Comparison of ENCODE assay signal across 15 cellular contexts in genomic region chr7:153382591-153383225, GRCh38.
"Had no signal": no experiment of that assay in that cellular context is flagged by ENCODE, and none has a peak within 500 bp of the region (broad histone marks: within the 10 kb centered on the region; RNA-seq: fewer than 3 reads in every experiment).

No MANE protein-coding gene starts in this region.

- FAIRE-seq: frontal cortex, urothelium cell line had no signal

- ATAC-seq: activated CD8-positive, alpha-beta memory T cell treated with anti-CD3 and anti-CD28 coated beads, Interleukin-2, amount 10 ng/mL, durations not matched to agents 7 days and 5 days; mucosa of descending colon; natural killer cell had no signal

- H3K4me3 ChIP-seq: heart right ventricle, mucosa of descending colon, prostate gland had no signal

- H3K27ac ChIP-seq: heart right ventricle, prostate gland had no signal

- DNase-seq: activated CD4-positive, alpha-beta T cell treated with anti-CD3 and anti-CD28 coated beads, Interleukin-2, amount 50 U/mL, for 48 hours; activated CD4-positive, CD25-positive, alpha-beta regulatory T cell treated with anti-CD3 and anti-CD28 coated beads, Interleukin-2, amount 50 U/mL, for 72 hours; activated CD8-positive, alpha-beta memory T cell treated with anti-CD3 and anti-CD28 coated beads, Interleukin-2, amount 10 ng/mL, durations not matched to agents 7 days and 5 days; activated naive CD4-positive, alpha-beta T cell treated with anti-CD3 and anti-CD28 coated beads, Interleukin-2, amount 50 U/mL, for 16 hours; activated T-cell treated with anti-CD3 and anti-CD28 coated beads, Interleukin-2, amount 50 U/mL, for 24 hours; central memory CD4-positive, alpha-beta T cell; cortex of kidney; effector memory CD4-positive, alpha-beta T cell; heart right ventricle; mucosa of descending colon; natural killer cell; stimulated activated CD4-positive, alpha-beta T cell treated with anti-CD3 and anti-CD28 coated beads, Interleukin-1b, Interleukin-23, amount 100 ng/mL, for 48 hours had no signal

- H3K9me3 ChIP-seq: heart right ventricle, mucosa of descending colon, prostate gland had no signal

- H3K4me1 ChIP-seq: prostate gland had no signal

- H3K36me3 ChIP-seq: heart right ventricle, prostate gland had no signal
